In the genomic region with DNA sequence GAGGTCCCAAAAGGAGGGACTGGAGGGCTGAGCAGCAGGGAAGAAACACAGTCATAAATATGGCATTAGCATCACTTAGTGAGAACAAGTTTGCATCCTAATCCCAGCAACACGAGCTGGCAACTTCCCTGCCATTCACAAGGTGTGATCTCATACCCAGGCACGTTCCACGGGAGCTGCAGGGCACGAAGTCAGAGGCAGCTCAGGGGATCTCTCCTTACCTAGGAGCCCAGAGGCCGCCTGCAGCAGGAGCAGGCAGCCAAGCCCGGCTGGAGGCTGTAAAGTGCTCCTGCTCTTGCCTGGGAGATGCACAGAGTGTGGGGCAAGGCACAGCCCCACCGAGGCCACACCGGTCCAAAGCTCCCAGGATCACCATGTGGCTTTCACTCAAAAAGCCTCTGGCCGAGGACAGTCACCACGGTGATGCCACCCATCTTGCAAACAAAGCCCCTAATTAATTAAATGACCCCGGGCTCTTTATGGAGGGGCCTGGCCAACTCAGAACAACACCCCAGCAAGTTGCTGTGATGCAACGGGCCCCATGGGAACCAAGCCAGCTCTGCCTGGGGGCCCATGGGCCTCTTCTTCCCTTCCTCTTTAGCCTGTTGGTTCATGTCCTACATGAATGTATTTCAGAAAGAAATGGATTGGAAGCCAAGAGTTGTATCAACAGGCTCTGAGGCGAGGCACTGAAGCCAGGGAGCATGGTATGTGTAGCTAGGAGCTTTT, we compare ENCODE assay signal across 11 cellular contexts. TPM values are rescaled to one million over a fixed set of nuclear protein-coding genes. Genes with fewer than 3 reads are reported as not detected.
DNase-seq lines count a peak whose midpoint lies in the region; ATAC-seq, FAIRE-seq and TF ChIP-seq lines count a peak whose summit lies in the region.
"Had no signal": no experiment of that assay in that cellular context is flagged by ENCODE, and none has a peak within 500 bp of the region (broad histone marks: within the 10 kb centered on the region; RNA-seq: fewer than 3 reads in every experiment).

No MANE protein-coding gene starts in this region.

- 42 to 53% methylated on average over 13 of the region's 13 CpGs for WGBS in heart right ventricle, 2 donors

- intact Hi-C loops in heart right ventricle (cut with DNase I) = loop anchor here in 1 of 10 donors (5.0 kb wide), 1 partner anchor 35 kb away; no protein-coding TSS in a partner anchor

- DNase-seq in HEK293T (ENCODE audit: extremely low spot score) (no peak), RCC 7860 (ENCODE audit: low spot score) (peak; percentile 38), heart right ventricle (no peak), T-helper 1 cell (no peak), NCI-H2196 (lab: John Stamatoyannopoulos, UW; ENCODE audit: unreplicated experiment) (no peak)
- DNase-seq: activated naive CD4-positive, alpha-beta T cell treated with anti-CD3 and anti-CD28 coated beads, Interleukin-2, amount 50 U/mL, for 16 hours; NCI-H187 treated with DMSO at 0.1 percent for 48 hours had no signal

- CTCF ChIA-PET in HEK293T (lab: Yijun Ruan, JAX) = no interaction called here

- H3K9me3 ChIP-seq in heart right ventricle = no peaks in the 10 kb centered on the region

- POLR2A ChIA-PET in HEK293T (lab: Yijun Ruan, JAX) = no interaction called here

- peaks cover 48 to 100% (median 97%) of the 10 kb centered on the region in 9 donors for H3K4me1 ChIP-seq in heart right ventricle

- H3K4me3 ChIP-seq in heart right ventricle (no peak overlapping the region), skin epidermis (no peak overlapping the region)

- FAIRE-seq in RCC 7860 (lab: Jason Lieb, UNC) = no peak

- no peak for TF ChIP-seq CTCF in heart right ventricle (IDR thresholded peaks at IDR 0.05)

- no peaks in the 10 kb centered on the region for H3K36me3 ChIP-seq in heart right ventricle

- H3K27me3 ChIP-seq in heart right ventricle = no peaks in the 10 kb centered on the region

- H3K27ac ChIP-seq in heart right ventricle = peak overlapping the region in 9 of 10 donors; percentile 72 to 100 (median 84)
- peak overlapping the region in 12 of 21 experiments; percentile 4 to 77 (median 52) for H3K27ac ChIP-seq in skin epidermis
- H3K27ac ChIP-seq: VCaP had no signal

- ATAC-seq in heart right ventricle = peak in 6 of 8 donors; percentile 2 to 29 (median 11)
- ATAC-seq in HG03139 (IDR thresholded peaks at IDR 0.05; ENCODE audit: unreplicated experiment) = no peak
- ATAC-seq in HG03097 (IDR thresholded peaks at IDR 0.05; ENCODE audit: low FRiP score, unreplicated experiment) = no peak

TF ChIP-seq in HEK293T, 16 proteins besides CTCF, POLR2A, EP300 and RAD21:
- TF ChIP-seq CTBP1 (IDR thresholded peaks at IDR 0.05; ENCODE audit: borderline replicate concordance) (no peak), L3MBTL2 (conservative IDR thresholded peaks at IDR 0.05) (peak; percentile 36), FOXA1 (IDR thresholded peaks at IDR 0.05) (no peak), SP1 (IDR thresholded peaks at IDR 0.05) (no peak), FOXM1 (IDR thresholded peaks at IDR 0.05; ENCODE audit: borderline replicate concordance) (no peak)

RNA-seq across cellular contexts. Expression of gene NUAK1, which starts 26.5 kb away (rescaled TPM):
- total RNA-seq in heart right ventricle = 10 to 100 TPM; 37.0 to 59.0 (median 47.6) TPM
- 10 to 100 TPM in 1 of 2 donors, 1 to 10 TPM in 1; 9.8 to 10.8 TPM for polyA plus RNA-seq in heart right ventricle

Comparison
In these comparisons a context has a peak if more than half of its experiments do, and no peak if none do; other contexts are left out.
1. ATAC-seq: peak in heart right ventricle (6 of 8); none in HG03139 (single experiment) and HG03097 (single experiment).